Comparison of ENCODE assay signal across 26 cellular contexts in genomic region chr21:44713846-44714245, GRCh38. TPM values are rescaled to one million over a fixed set of nuclear protein-coding genes. Genes with fewer than 3 reads are reported as not detected.
"Had no signal": no experiment of that assay in that cellular context is flagged by ENCODE, and none has a peak within 500 bp of the region (broad histone marks: within the 10 kb centered on the region; RNA-seq: fewer than 3 reads in every experiment).

No MANE protein-coding gene starts in this region.

- H3K9ac ChIP-seq: neural progenitor cell had no signal

- ATAC-seq: heart left ventricle; lower lobe of right lung; naive thymus-derived CD4-positive, alpha-beta T cell; SK-N-SH treated with all-trans-retinoic acid at 6 μM for 48 hours; stimulated activated naive CD8-positive, alpha-beta T cell treated with anti-CD3 and anti-CD28 coated beads, Interleukin-15, amount 100 ng/mL, for 72 hours had no signal

- H3K4me1 ChIP-seq: colonic mucosa, prostate gland had no signal

- DNase-seq: activated CD4-positive, alpha-beta T cell treated with anti-CD3 and anti-CD28 coated beads for 1 hour; activated CD4-positive, alpha-beta T cell treated with anti-CD3 and anti-CD28 coated beads, Interleukin-2, amount 50 U/mL, for 4 hours; activated naive CD8-positive, alpha-beta T cell treated with anti-CD3 and anti-CD28 coated beads for 36 hours; activated T-cell treated with anti-CD3 and anti-CD28 coated beads for 4 hours; colonic mucosa; heart left ventricle; kidney; lower lobe of right lung; mesendoderm; naive thymus-derived CD4-positive, alpha-beta T cell; stimulated activated CD4-positive, alpha-beta T cell treated with anti-CD3 and anti-CD28 coated beads, Interleukin-12 subunit alpha, Interleukin-12 subunit beta, amount 100 ng/mL, for 4 hours; stimulated activated CD4-positive, alpha-beta T cell treated with anti-CD3 and anti-CD28 coated beads, Interleukin-4, amount 100 ng/mL, for 4 hours; transverse colon had no signal

- H3K36me3 Mint-ChIP-seq: activated naive CD8-positive, alpha-beta T cell treated with anti-CD3 and anti-CD28 coated beads for 36 hours; neural progenitor cell had no signal

- H2AFZ ChIP-seq: neural progenitor cell had no signal

- H3K27ac ChIP-seq: breast epithelium, colonic mucosa, epithelial cell of prostate, heart left ventricle, lower lobe of right lung, neural progenitor cell, prostate gland, suprapubic skin, transverse colon, vagina had no signal

- H3K27ac Mint-ChIP-seq: activated naive CD8-positive, alpha-beta T cell treated with anti-CD3 and anti-CD28 coated beads for 36 hours; neural progenitor cell; stimulated activated naive CD8-positive, alpha-beta T cell treated with anti-CD3 and anti-CD28 coated beads, Interleukin-15, amount 100 ng/mL, for 72 hours had no signal

- FAIRE-seq: kidney had no signal

- H3K9me3 ChIP-seq: breast epithelium, colonic mucosa, heart left ventricle, lower lobe of right lung, prostate gland, suprapubic skin, transverse colon, vagina had no signal

- H3K36me3 ChIP-seq: breast epithelium, colonic mucosa, heart left ventricle, lower lobe of right lung, neural progenitor cell, prostate gland, suprapubic skin, transverse colon, vagina had no signal

- H3K9me3 Mint-ChIP-seq: neural progenitor cell had no signal

- H3K4me3 Mint-ChIP-seq: activated naive CD8-positive, alpha-beta T cell treated with anti-CD3 and anti-CD28 coated beads for 36 hours; naive thymus-derived CD4-positive, alpha-beta T cell; neural progenitor cell; stimulated activated naive CD8-positive, alpha-beta T cell treated with anti-CD3 and anti-CD28 coated beads, Interleukin-15, amount 100 ng/mL, for 72 hours had no signal

- H3K4me3 ChIP-seq: breast epithelium, colonic mucosa, heart left ventricle, lower lobe of right lung, neural progenitor cell, prostate gland, suprapubic skin, transverse colon, vagina had no signal

RNA-seq across cellular contexts. Expression of gene TSPEAR, which starts 2.5 kb away (rescaled TPM):
- total RNA-seq: activated CD8-positive, alpha-beta memory T cell treated with anti-CD3 and anti-CD28 coated beads for 36 hours; activated naive CD8-positive, alpha-beta T cell treated with anti-CD3 and anti-CD28 coated beads for 36 hours; colonic mucosa; fibroblast of villous mesenchyme; naive thymus-derived CD4-positive, alpha-beta T cell; skeletal muscle tissue; T-helper 2 cell treated with Interferon-gamma antibody and Interleukin-4, amounts not matched to agents 100 ng/mL and 5 ng/mL, for 36 hours; transverse colon; vagina had no signal

RNA-seq across cellular contexts. Expression of gene KRTAP10-12, which starts 16.9 kb away (rescaled TPM):
- total RNA-seq: activated CD8-positive, alpha-beta memory T cell treated with anti-CD3 and anti-CD28 coated beads for 36 hours; activated naive CD8-positive, alpha-beta T cell treated with anti-CD3 and anti-CD28 coated beads for 36 hours; breast epithelium; colonic mucosa; fibroblast of villous mesenchyme; heart left ventricle; kidney; lower lobe of right lung; naive thymus-derived CD4-positive, alpha-beta T cell; omental fat pad; prostate gland; skeletal muscle tissue; T-helper 2 cell treated with Interferon-gamma antibody and Interleukin-4, amounts not matched to agents 100 ng/mL and 5 ng/mL, for 36 hours; transverse colon; vagina had no signal
- polyA plus RNA-seq: heart left ventricle; naive thymus-derived CD4-positive, alpha-beta T cell had no signal

RNA-seq across cellular contexts. Expression of gene KRTAP12-1, which starts 31.9 kb away (rescaled TPM):
- total RNA-seq: activated CD8-positive, alpha-beta memory T cell treated with anti-CD3 and anti-CD28 coated beads for 36 hours; activated naive CD8-positive, alpha-beta T cell treated with anti-CD3 and anti-CD28 coated beads for 36 hours; breast epithelium; colonic mucosa; fibroblast of villous mesenchyme; heart left ventricle; kidney; lower lobe of right lung; naive thymus-derived CD4-positive, alpha-beta T cell; omental fat pad; prostate gland; skeletal muscle tissue; T-helper 2 cell treated with Interferon-gamma antibody and Interleukin-4, amounts not matched to agents 100 ng/mL and 5 ng/mL, for 36 hours; transverse colon; vagina had no signal
- polyA plus RNA-seq: heart left ventricle; naive thymus-derived CD4-positive, alpha-beta T cell had no signal

RNA-seq across cellular contexts. Expression of gene KRTAP12-2, which starts 47.1 kb away (rescaled TPM):
- total RNA-seq: activated CD8-positive, alpha-beta memory T cell treated with anti-CD3 and anti-CD28 coated beads for 36 hours; activated naive CD8-positive, alpha-beta T cell treated with anti-CD3 and anti-CD28 coated beads for 36 hours; breast epithelium; colonic mucosa; fibroblast of villous mesenchyme; heart left ventricle; kidney; lower lobe of right lung; naive thymus-derived CD4-positive, alpha-beta T cell; omental fat pad; prostate gland; skeletal muscle tissue; T-helper 2 cell treated with Interferon-gamma antibody and Interleukin-4, amounts not matched to agents 100 ng/mL and 5 ng/mL, for 36 hours; transverse colon; vagina had no signal
- polyA plus RNA-seq: heart left ventricle; naive thymus-derived CD4-positive, alpha-beta T cell had no signal

RNA-seq across cellular contexts. Expression of gene KRTAP12-3, which starts 56.1 kb away (rescaled TPM):
- total RNA-seq: activated CD8-positive, alpha-beta memory T cell treated with anti-CD3 and anti-CD28 coated beads for 36 hours; activated naive CD8-positive, alpha-beta T cell treated with anti-CD3 and anti-CD28 coated beads for 36 hours; breast epithelium; colonic mucosa; fibroblast of villous mesenchyme; heart left ventricle; kidney; lower lobe of right lung; omental fat pad; prostate gland; skeletal muscle tissue; T-helper 2 cell treated with Interferon-gamma antibody and Interleukin-4, amounts not matched to agents 100 ng/mL and 5 ng/mL, for 36 hours; transverse colon; vagina had no signal
- polyA plus RNA-seq: heart left ventricle; naive thymus-derived CD4-positive, alpha-beta T cell had no signal
